ENCODE assay signal across 21 cellular contexts in genomic region chr2:12090590-12090989, GRCh38.
"Had no signal": no experiment of that assay in that cellular context is flagged by ENCODE, and none has a peak within 500 bp of the region (broad histone marks: within the 10 kb centered on the region; RNA-seq: fewer than 3 reads in every experiment).

No MANE protein-coding gene starts in this region.

- H3K9me3 ChIP-seq: gastroesophageal sphincter, mucosa of descending colon, upper lobe of left lung had no signal

- H3K4me3 ChIP-seq: cardiac muscle cell, gastroesophageal sphincter, mucosa of descending colon, upper lobe of left lung had no signal

- ATAC-seq: gastroesophageal sphincter; mucosa of descending colon; stimulated activated naive CD8-positive, alpha-beta T cell treated with anti-CD3 and anti-CD28 coated beads, Interleukin-15, Interleukin-2, amounts not matched to agents 100 U/mL and 50 U/mL, for 24 hours had no signal

- H3K27me3 ChIP-seq: cardiac muscle cell, gastroesophageal sphincter, upper lobe of left lung had no signal

- H3K27ac ChIP-seq: cardiac muscle cell, epithelial cell of prostate, gastroesophageal sphincter, upper lobe of left lung had no signal

- H3K36me3 ChIP-seq: cardiac muscle cell, gastroesophageal sphincter, upper lobe of left lung had no signal

- H3K4me1 ChIP-seq: gastroesophageal sphincter, upper lobe of left lung had no signal

- DNase-seq: activated B cell treated with CpG ODN at 0.5 μM for 24 hours; activated CD4-positive, alpha-beta T cell treated with anti-CD3 and anti-CD28 coated beads for 4 hours; activated CD4-positive, alpha-beta T cell treated with anti-CD3 and anti-CD28 coated beads, Interleukin-2, amount 50 U/mL, for 48 hours; activated effector memory CD4-positive, alpha-beta T cell treated with Interleukin-2 at 50 U/mL for 16 hours; activated naive CD4-positive, alpha-beta T cell treated with anti-CD3 and anti-CD28 coated beads for 36 hours; activated T-cell treated with anti-CD3 and anti-CD28 coated beads, Interleukin-2, amount 50 U/mL, for 48 hours; amygdala; cortex of kidney; head of caudate nucleus; hypothalamus; mucosa of descending colon; nephron progenitor cell; nucleus accumbens; posterior cingulate gyrus; stimulated activated CD4-positive, alpha-beta T cell treated with anti-CD3 and anti-CD28 coated beads, Interleukin-4, amount 100 ng/mL, for 4 hours; stimulated activated naive CD8-positive, alpha-beta T cell treated with anti-CD3 and anti-CD28 coated beads, Interleukin-15, Interleukin-2, amounts not matched to agents 100 U/mL and 50 U/mL, for 24 hours; T-helper 9 cell; upper lobe of left lung had no signal
